Comparison of ENCODE assay signal across 16 cellular contexts in genomic region chr12:72207756-72208155, GRCh38.
"Had no signal": no experiment of that assay in that cellular context is flagged by ENCODE, and none has a peak within 500 bp of the region (broad histone marks: within the 10 kb centered on the region; RNA-seq: fewer than 3 reads in every experiment).

No MANE protein-coding gene starts in this region.

- H3K27me3 ChIP-seq: stomach, thyroid gland had no signal

- DNase-seq: activated CD4-positive, alpha-beta T cell treated with anti-CD3 and anti-CD28 coated beads for 1 hour; activated CD8-positive, alpha-beta memory T cell treated with anti-CD3 and anti-CD28 coated beads, Interleukin-2, amount 50 U/mL, for 4 hours; activated CD8-positive, alpha-beta T cell treated with anti-CD3 and anti-CD28 coated beads for 36 hours; activated naive CD4-positive, alpha-beta T cell; activated naive CD8-positive, alpha-beta T cell treated with anti-CD3 and anti-CD28 coated beads, Interleukin-2, amount 50 U/mL, for 24 hours; activated T-cell treated with anti-CD3 and anti-CD28 coated beads, Interleukin-2, amount 50 U/mL, for 72 hours; central memory CD4-positive, alpha-beta T cell; cortex of kidney; effector memory CD4-positive, alpha-beta T cell; mucosa of descending colon; naive thymus-derived CD8-positive, alpha-beta T cell; stimulated activated CD4-positive, alpha-beta T cell treated with anti-CD3 and anti-CD28 coated beads, Interleukin-15, amount 100 ng/mL, for 24 hours; stomach; SW 1271; thyroid gland had no signal

- H3K36me3 ChIP-seq: stomach, thyroid gland had no signal

- H3K4me1 ChIP-seq: stomach, thyroid gland had no signal

- H3K27ac ChIP-seq: stomach, thyroid gland had no signal

- H3K4me3 ChIP-seq: lung, mucosa of descending colon, stomach, thyroid gland had no signal

- H3K9me3 ChIP-seq: mucosa of descending colon, stomach, thyroid gland had no signal
